17 cellular contexts compared by ENCODE assay signal in the genomic region with DNA sequence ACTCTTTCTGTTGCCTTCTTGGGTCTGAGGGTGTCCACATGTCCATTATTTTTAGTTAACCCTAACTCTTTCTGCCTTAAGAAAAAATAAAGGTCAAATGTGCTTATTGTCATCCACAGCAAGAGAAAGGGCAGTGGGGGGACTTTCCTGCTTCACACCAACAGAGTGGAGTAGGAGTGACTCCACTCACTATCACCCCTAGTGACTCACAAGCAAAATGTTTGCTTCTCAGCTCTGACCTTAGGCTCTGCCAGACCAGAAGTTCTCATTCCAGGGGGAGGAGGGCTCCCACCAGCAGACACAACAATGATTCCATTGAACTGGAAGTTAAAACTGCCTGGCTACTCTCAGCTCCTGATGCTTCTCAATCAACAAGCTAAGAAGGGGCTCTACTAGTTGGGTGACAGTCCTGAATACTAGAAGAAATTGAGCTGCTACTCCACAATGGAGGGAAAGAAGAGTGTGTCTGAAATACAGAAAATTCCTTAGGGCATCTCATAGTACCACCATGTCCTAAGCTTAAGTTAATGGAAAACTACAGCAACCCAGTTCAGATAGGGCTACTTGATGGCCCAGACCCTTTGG.
DNase-seq lines count a peak whose midpoint lies in the region; ATAC-seq and TF ChIP-seq lines count a peak whose summit lies in the region.
"Had no signal": no experiment of that assay in that cellular context is flagged by ENCODE, and none has a peak within 500 bp of the region (broad histone marks: within the 10 kb centered on the region; RNA-seq: fewer than 3 reads in every experiment).

No MANE protein-coding gene starts in this region.

- DNase-seq in Calu3 (peak; percentile 20), MG63 (peak; percentile 71), choroid plexus epithelial cell (ENCODE audit: low read depth) (peak; percentile 36), midbrain (lab: John Stamatoyannopoulos, UW) (peak; percentile 10)
- DNase-seq in CD4-positive, alpha-beta T cell = no peak
- DNase-seq in central memory CD4-positive, alpha-beta T cell = no peak
- DNase-seq: activated CD8-positive, alpha-beta memory T cell treated with anti-CD3 and anti-CD28 coated beads, Interleukin-2, amount 10 ng/mL, durations not matched to agents 7 days and 5 days; DMS153; KBM-7; NCI-H146; upper lobe of right lung had no signal

- no peak overlapping the region for H3K27ac ChIP-seq in CD4-positive, alpha-beta T cell (ENCODE audit: low read depth, low read length)
- H3K27ac ChIP-seq: coronary artery, parathyroid adenoma, upper lobe of right lung had no signal

- POLR2A ChIA-PET in CD4-positive, alpha-beta T cell (lab: Charles Lee) = no interaction called here

- TF ChIP-seq CTCF in Calu3 (IDR thresholded peaks at IDR 0.05; ENCODE audit: unreplicated experiment) = no peak
- peak; percentile 16 for TF ChIP-seq CTCF in choroid plexus epithelial cell (conservative IDR thresholded peaks at IDR 0.05; ENCODE audit: low read depth, low read length)
- no peak for TF ChIP-seq CTCF in CD4-positive, alpha-beta T cell (IDR thresholded peaks at IDR 0.05)

- H3K27me3 Mint-ChIP-seq in Calu3 (ENCODE audit: unreplicated experiment) = no peaks in the 10 kb centered on the region
- peaks cover 15% of the 10 kb centered on the region for H3K27me3 Mint-ChIP-seq in CD4-positive, alpha-beta T cell

- H3K4me3 ChIP-seq in MG63 (no peak overlapping the region), choroid plexus epithelial cell (ENCODE audit: low read depth, low read length) (no peak overlapping the region)
- H3K4me3 ChIP-seq: coronary artery, upper lobe of right lung had no signal

- 0 out of 2 replicates have a peak, but pooled peaks cover 2% of the 10 kb centered on the region for H3K27me3 ChIP-seq in MG63
- H3K27me3 ChIP-seq in CD4-positive, alpha-beta T cell (ENCODE audit: control insufficient read depth, insufficient read depth, low read length) = peaks cover 4% of the 10 kb centered on the region
- H3K27me3 ChIP-seq: upper lobe of right lung had no signal

- CTCF ChIA-PET in Calu3 (lab: Charles Lee) = no interaction called here
- CTCF ChIA-PET in CD4-positive, alpha-beta T cell (lab: Charles Lee) = no interaction called here

- no peaks in the 10 kb centered on the region for H3K9me3 Mint-ChIP-seq in Calu3 (ENCODE audit: low read depth, unreplicated experiment)
- H3K9me3 Mint-ChIP-seq in CD4-positive, alpha-beta T cell = no peaks in the 10 kb centered on the region
- H3K9me3 Mint-ChIP-seq: activated naive CD4-positive, alpha-beta T cell treated with anti-CD3 and anti-CD28 coated beads, Interleukin-2, amount 50 U/mL, for 72 hours; memory B cell had no signal

- ATAC-seq in CD4-positive, alpha-beta T cell (ENCODE audit: poor library complexity) = no peak
- ATAC-seq in esophagus mucosa (no peak), HG03025 (IDR thresholded peaks at IDR 0.05; ENCODE audit: low FRiP score, unreplicated experiment) (no peak)
- ATAC-seq: activated CD8-positive, alpha-beta memory T cell treated with anti-CD3 and anti-CD28 coated beads, Interleukin-2, amount 10 ng/mL, durations not matched to agents 7 days and 5 days; upper lobe of right lung had no signal

- no peaks in the 10 kb centered on the region for H3K9me3 ChIP-seq in MG63
- H3K9me3 ChIP-seq in CD4-positive, alpha-beta T cell (ENCODE audit: control insufficient read depth, low read length) = no peaks in the 10 kb centered on the region
- H3K9me3 ChIP-seq: upper lobe of right lung had no signal

- intact Hi-C loops in Calu3 (cut with micrococcal nuclease; ENCODE audit: unreplicated experiment) = no loop called here
- intact Hi-C loops in CD4-positive, alpha-beta T cell (cut with DNase I, micrococcal nuclease) = no loop called here

- H3K36me3 Mint-ChIP-seq in Calu3 (ENCODE audit: insufficient read depth, unreplicated experiment) = no peaks in the 10 kb centered on the region
- H3K36me3 Mint-ChIP-seq in CD4-positive, alpha-beta T cell (ENCODE audit: low read depth) = no peaks in the 10 kb centered on the region
- H3K36me3 Mint-ChIP-seq: activated CD8-positive, alpha-beta memory T cell treated with anti-CD3 and anti-CD28 coated beads, Interleukin-2, amount 10 ng/mL, durations not matched to agents 7 days and 5 days; activated naive CD4-positive, alpha-beta T cell treated with anti-CD3 and anti-CD28 coated beads, Interleukin-2, amount 50 U/mL, for 72 hours; memory B cell had no signal

- H3K4me1 Mint-ChIP-seq in Calu3 (ENCODE audit: low read depth, unreplicated experiment) = peaks cover 9% of the 10 kb centered on the region
- H3K4me1 Mint-ChIP-seq in CD4-positive, alpha-beta T cell (ENCODE audit: low read depth) = no peaks in the 10 kb centered on the region
- H3K4me1 Mint-ChIP-seq: activated CD8-positive, alpha-beta memory T cell treated with anti-CD3 and anti-CD28 coated beads, Interleukin-2, amount 10 ng/mL, durations not matched to agents 7 days and 5 days; memory B cell had no signal

- BruUV-seq in Calu3 (replicated peaks; lab: Mats Ljungman, UMichigan) = no TSS peak

- H3K4me3 Mint-ChIP-seq in Calu3 (ENCODE audit: low read depth, unreplicated experiment) = no peak overlapping the region
- H3K4me3 Mint-ChIP-seq in CD4-positive, alpha-beta T cell = no peak overlapping the region
- H3K4me3 Mint-ChIP-seq: activated CD8-positive, alpha-beta memory T cell treated with anti-CD3 and anti-CD28 coated beads, Interleukin-2, amount 10 ng/mL, durations not matched to agents 7 days and 5 days; memory B cell had no signal

- no peaks in the 10 kb centered on the region for H3K36me3 ChIP-seq in MG63
- H3K36me3 ChIP-seq: upper lobe of right lung had no signal

- no peak overlapping the region for H3K27ac Mint-ChIP-seq in Calu3 (ENCODE audit: unreplicated experiment)
- no peak overlapping the region for H3K27ac Mint-ChIP-seq in CD4-positive, alpha-beta T cell
- H3K27ac Mint-ChIP-seq: activated CD8-positive, alpha-beta memory T cell treated with anti-CD3 and anti-CD28 coated beads, Interleukin-2, amount 10 ng/mL, durations not matched to agents 7 days and 5 days; activated naive CD4-positive, alpha-beta T cell treated with anti-CD3 and anti-CD28 coated beads, Interleukin-2, amount 50 U/mL, for 72 hours; memory B cell had no signal

Comparison
In these comparisons a context has a peak if more than half of its experiments do, and no peak if none do; other contexts are left out.
1. DNase-seq: peak in Calu3 (single experiment), MG63 (single experiment), choroid plexus epithelial cell (single experiment) and midbrain (single experiment); none in CD4-positive, alpha-beta T cell (0 of 10) and central memory CD4-positive, alpha-beta T cell (single experiment).